ENCODE assay signal across 20 cellular contexts in the genomic region with DNA sequence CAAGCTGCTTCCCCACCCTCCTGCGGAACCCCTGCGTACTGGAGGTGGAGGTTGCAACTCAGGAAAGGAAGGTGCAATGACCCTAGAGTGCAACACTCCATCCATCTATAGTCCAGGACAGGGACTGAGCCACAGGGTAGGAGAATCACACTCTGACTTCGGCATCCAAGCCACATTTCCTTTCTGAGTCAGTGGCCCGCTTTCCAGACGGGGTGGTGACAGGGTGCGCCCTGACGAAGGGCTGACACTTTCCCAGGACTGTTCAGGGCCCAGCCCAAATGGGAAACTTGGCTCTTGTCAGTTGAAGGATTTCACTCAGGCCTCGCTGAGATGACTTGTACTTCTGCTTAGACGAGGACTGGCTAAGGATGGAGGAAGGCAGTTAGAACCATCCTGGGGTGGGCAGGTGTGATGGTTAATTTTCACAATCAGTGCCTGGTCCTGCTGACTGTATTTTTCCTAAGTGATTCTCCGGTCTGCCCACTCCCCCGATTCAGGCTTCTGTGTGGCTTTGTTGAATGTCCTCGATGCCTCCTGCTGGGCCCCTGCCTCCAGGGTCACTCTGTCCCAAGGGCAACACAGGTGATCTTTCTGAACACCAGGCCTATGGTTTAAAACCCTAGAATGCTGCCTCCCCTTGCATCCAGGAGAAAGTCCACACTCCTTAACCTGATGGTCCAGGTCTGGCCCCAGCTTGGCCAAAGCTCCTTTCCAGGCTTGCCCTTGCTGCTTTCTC.
DNase-seq lines count a peak whose midpoint lies in the region; ATAC-seq, FAIRE-seq and TF ChIP-seq lines count a peak whose summit lies in the region.
"Had no signal": no experiment of that assay in that cellular context is flagged by ENCODE, and none has a peak within 500 bp of the region (broad histone marks: within the 10 kb centered on the region; RNA-seq: fewer than 3 reads in every experiment).

No MANE protein-coding gene starts in this region.

- no peak overlapping the region for H3K9ac ChIP-seq in endodermal cell (ENCODE audit: extremely low read depth, low read length, poor library complexity, severe bottlenecking)

- ATAC-seq in natural killer cell treated with Interleukin-12 subunit alpha and Interleukin-12 subunit beta and Interleukin-15 and Interleukin-18, amount 100 ng/mL, for 72 hours = no peak
- ATAC-seq in natural killer cell (no peak), HG03460 (IDR thresholded peaks at IDR 0.05; ENCODE audit: unreplicated experiment) (no peak), HG02884 (IDR thresholded peaks at IDR 0.05; ENCODE audit: unreplicated experiment) (no peak)
- ATAC-seq: Panc1 had no signal

- peaks cover 21 to 25% of the 10 kb centered on the region in 2 donors for H3K27me3 Mint-ChIP-seq in natural killer cell treated with Interleukin-12 subunit alpha and Interleukin-12 subunit beta and Interleukin-15 and Interleukin-18, amount 100 ng/mL, for 72 hours
- H3K27me3 Mint-ChIP-seq in natural killer cell (ENCODE audit: low read depth in 2 of 2) (peaks cover 4 to 19% of the 10 kb centered on the region in 2 donors), endodermal cell (ENCODE audit: insufficient read depth) (no peaks in the 10 kb centered on the region), osteocyte (ENCODE audit: unreplicated experiment) (peaks cover 36% of the 10 kb centered on the region)

- H3K27ac ChIP-seq in endodermal cell (ENCODE audit: low read depth, low read length) = no peak overlapping the region
- H3K27ac ChIP-seq: HL-60 had no signal

- no peak for FAIRE-seq in urothelium cell line (lab: Jason Lieb, UNC)
- FAIRE-seq: GM12892, HTR-8/SVneo had no signal

- WGBS in endodermal cell (ENCODE audit: insufficient coverage in 1 of 2, insufficient read length in 1 of 2), 2 experiments = 93 to 94% methylated on average over 9 to 12 of the region's 12 CpGs

- H3K36me3 ChIP-seq in endodermal cell (ENCODE audit: control insufficient read depth, insufficient read depth, low read length) = no peaks in the 10 kb centered on the region

- no peak overlapping the region for H3K4me3 Mint-ChIP-seq in natural killer cell treated with Interleukin-12 subunit alpha and Interleukin-12 subunit beta and Interleukin-15 and Interleukin-18, amount 100 ng/mL, for 72 hours
- H3K4me3 Mint-ChIP-seq in natural killer cell (no peak overlapping the region), endodermal cell (no peak overlapping the region), osteocyte (ENCODE audit: unreplicated experiment) (no peak overlapping the region)
- H3K4me3 Mint-ChIP-seq: IgD-negative memory B cell had no signal

- H3K4me1 ChIP-seq in endodermal cell (ENCODE audit: control insufficient read depth, insufficient read depth, low read length) = no peaks in the 10 kb centered on the region

- no peaks in the 10 kb centered on the region for H3K4me1 Mint-ChIP-seq in natural killer cell treated with Interleukin-12 subunit alpha and Interleukin-12 subunit beta and Interleukin-15 and Interleukin-18, amount 100 ng/mL, for 72 hours (ENCODE audit: low read depth in 2 of 2)
- H3K4me1 Mint-ChIP-seq in natural killer cell = no peaks in the 10 kb centered on the region
- H3K4me1 Mint-ChIP-seq in endodermal cell = peaks cover 6% of the 10 kb centered on the region
- H3K4me1 Mint-ChIP-seq in osteocyte (ENCODE audit: unreplicated experiment) = no peaks in the 10 kb centered on the region
- H3K4me1 Mint-ChIP-seq: IgD-negative memory B cell had no signal

- no peaks in the 10 kb centered on the region for H3K27me3 ChIP-seq in endodermal cell (ENCODE audit: control insufficient read depth, insufficient read depth, low read length, poor library complexity, severe bottlenecking)

- intact Hi-C loops in natural killer cell (cut with micrococcal nuclease) = no loop called here

- no peak overlapping the region for H3K4me3 ChIP-seq in endodermal cell (ENCODE audit: low read length)

- no peaks in the 10 kb centered on the region for H3K9me3 Mint-ChIP-seq in natural killer cell treated with Interleukin-12 subunit alpha and Interleukin-12 subunit beta and Interleukin-15 and Interleukin-18, amount 100 ng/mL, for 72 hours
- H3K9me3 Mint-ChIP-seq in natural killer cell = no peaks in the 10 kb centered on the region
- H3K9me3 Mint-ChIP-seq in endodermal cell = peaks cover 2% of the 10 kb centered on the region
- H3K9me3 Mint-ChIP-seq in osteocyte (ENCODE audit: unreplicated experiment) = no peaks in the 10 kb centered on the region
- H3K9me3 Mint-ChIP-seq: IgD-negative memory B cell had no signal

- H3K36me3 Mint-ChIP-seq in natural killer cell treated with Interleukin-12 subunit alpha and Interleukin-12 subunit beta and Interleukin-15 and Interleukin-18, amount 100 ng/mL, for 72 hours = no peaks in the 10 kb centered on the region
- H3K36me3 Mint-ChIP-seq in natural killer cell (no peaks in the 10 kb centered on the region), endodermal cell (ENCODE audit: low read depth) (no peaks in the 10 kb centered on the region), osteocyte (ENCODE audit: unreplicated experiment) (no peaks in the 10 kb centered on the region)
- H3K36me3 Mint-ChIP-seq: IgD-negative memory B cell had no signal

- TF ChIP-seq CTCF in natural killer cell (IDR thresholded peaks at IDR 0.05) (no peak), endodermal cell (conservative IDR thresholded peaks at IDR 0.05) (no peak), osteocyte (IDR thresholded peaks at IDR 0.05) (no peak)

- no peak overlapping the region for H3K27ac Mint-ChIP-seq in natural killer cell treated with Interleukin-12 subunit alpha and Interleukin-12 subunit beta and Interleukin-15 and Interleukin-18, amount 100 ng/mL, for 72 hours
- H3K27ac Mint-ChIP-seq in natural killer cell (no peak overlapping the region), endodermal cell (no peak overlapping the region), osteocyte (ENCODE audit: unreplicated experiment) (no peak overlapping the region)
- H3K27ac Mint-ChIP-seq: IgD-negative memory B cell had no signal

- H3K9me3 ChIP-seq in endodermal cell (ENCODE audit: control insufficient read depth, low read length) = no peaks in the 10 kb centered on the region

- DNase-seq in natural killer cell treated with Interleukin-12 subunit alpha and Interleukin-12 subunit beta and Interleukin-15 and Interleukin-18, amount 100 ng/mL, for 72 hours (ENCODE audit: low spot score) = peak; percentile 44
- DNase-seq in natural killer cell (no peak), endodermal cell (peak; percentile 41), osteocyte (ENCODE audit: extremely low spot score, unreplicated experiment) (peak; percentile 44), urothelium cell line (ENCODE audit: low spot score) (no peak)
- DNase-seq: COR-L47, DMS153, HCEC 1CT, Kasumi-1, MM.1S, NCI-H1092 treated with DMSO at 0.1 percent for 48 hours, NCI-H2227 treated with DMSO at 0.1 percent for 48 hours, NCI-H524 had no signal

Comparison
In these comparisons a context has a peak if more than half of its experiments do, and no peak if none do; other contexts are left out.
1. DNase-seq: peak in natural killer cell treated with Interleukin-12 subunit alpha and Interleukin-12 subunit beta and Interleukin-15 and Interleukin-18, amount 100 ng/mL, for 72 hours (single experiment), endodermal cell (single experiment) and osteocyte (single experiment); none in natural killer cell (single experiment) and urothelium cell line (single experiment).